36 cellular contexts compared by ENCODE assay signal in the genomic region with DNA sequence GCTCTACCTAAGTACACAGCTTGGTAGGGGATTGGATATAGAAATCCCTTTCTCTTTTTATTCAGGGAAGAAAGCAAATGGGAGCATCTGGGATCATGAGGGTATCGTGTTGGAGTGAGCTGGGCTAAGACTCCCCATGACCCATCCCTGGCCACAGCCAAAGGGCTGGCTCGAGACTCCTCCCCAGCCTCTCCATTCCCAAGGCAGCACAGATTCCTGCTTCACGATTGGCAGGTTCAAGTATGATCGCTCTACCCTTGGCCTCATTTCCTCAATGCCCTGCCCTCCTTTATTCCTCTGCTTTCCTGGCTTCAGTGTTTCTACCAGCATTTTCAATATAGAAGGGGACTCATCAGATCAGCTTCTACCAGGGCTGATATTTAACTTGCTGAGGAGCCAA.
"Had no signal": no experiment of that assay in that cellular context is flagged by ENCODE, and none has a peak within 500 bp of the region (broad histone marks: within the 10 kb centered on the region; RNA-seq: fewer than 3 reads in every experiment).

No MANE protein-coding gene starts in this region.

- H3K36me3 Mint-ChIP-seq: activated CD4-positive, alpha-beta memory T cell treated with anti-CD3 and anti-CD28 coated beads for 36 hours; activated CD8-positive, alpha-beta memory T cell treated with anti-CD3 and anti-CD28 coated beads, Interleukin-2, amount 10 ng/mL, durations not matched to agents 7 days and 5 days; activated naive CD4-positive, alpha-beta T cell treated with anti-CD3 and anti-CD28 coated beads, Interleukin-2, amount 50 U/mL, for 24 hours; activated naive CD8-positive, alpha-beta T cell treated with anti-CD3 and anti-CD28 coated beads for 36 hours had no signal

- H3K9me3 Mint-ChIP-seq: activated CD4-positive, alpha-beta memory T cell treated with anti-CD3 and anti-CD28 coated beads for 36 hours; activated CD4-positive, alpha-beta T cell treated with anti-CD3 and anti-CD28 coated beads, Interleukin-2, amount 10 ng/mL, durations not matched to agents 24 days and 14 days; activated naive CD4-positive, alpha-beta T cell treated with anti-CD3 and anti-CD28 coated beads for 36 hours; activated naive CD4-positive, alpha-beta T cell treated with anti-CD3 and anti-CD28 coated beads, Interleukin-2, amount 50 U/mL, for 24 hours; activated naive CD8-positive, alpha-beta T cell treated with anti-CD3 and anti-CD28 coated beads for 36 hours; activated naive CD8-positive, alpha-beta T cell treated with anti-CD3 and anti-CD28 coated beads, Interleukin-2, amount 50 U/mL, for 24 hours; activated T-helper 1 cell treated with anti-CD3 and anti-CD28 coated beads, Interleukin-12 subunit alpha, Interleukin-12 subunit beta, Interleukin-2, Interleukin-4 antibody, amounts not matched to agents 30 ng/mL and 10 ng/mL and 1 ng/mL, durations not matched to agents 14 hours and 24 hours and 36 hours; activated T-helper 2 cell treated with anti-CD3 and anti-CD28 coated beads, Interferon-gamma antibody, Interleukin-2, Interleukin-4, amounts not matched to agents 10 μg/mL and 5 μg/mL and 100 μg/mL, durations not matched to agents 14 hours and 24 hours and 36 hours; effector memory CD8-positive, alpha-beta T cell; T-helper 1 cell treated with Interleukin-12 subunit alpha and Interleukin-12 subunit beta and Interleukin-4 antibody, amounts not matched to agents 30 μg/mL and 1 μg/mL, for 36 hours had no signal

- H3K4me3 ChIP-seq: adrenal gland, body of pancreas, coronary artery, esophagus muscularis mucosa, gastrocnemius medialis, heart left ventricle, hepatocyte had no signal

- H3K4me1 ChIP-seq: adrenal gland, esophagus muscularis mucosa, foreskin keratinocyte had no signal

- H3K9me3 ChIP-seq: adrenal gland, body of pancreas, esophagus muscularis mucosa, gastrocnemius medialis, heart left ventricle had no signal

- ATAC-seq: activated CD4-positive, alpha-beta T cell treated with anti-CD3 and anti-CD28 coated beads for 36 hours; activated CD8-positive, alpha-beta memory T cell treated with anti-CD3 and anti-CD28 coated beads, Interleukin-2, amount 10 ng/mL, durations not matched to agents 7 days and 5 days; activated CD8-positive, alpha-beta T cell treated with anti-CD3 and anti-CD28 coated beads, Interleukin-2, amount 10 ng/mL, durations not matched to agents 7 days and 5 days; activated naive CD8-positive, alpha-beta T cell treated with anti-CD3 and anti-CD28 coated beads, Interleukin-2, amount 50 U/mL, for 24 hours; body of pancreas; effector memory CD8-positive, alpha-beta T cell; foreskin keratinocyte; gastrocnemius medialis; heart left ventricle had no signal

- H3K27ac Mint-ChIP-seq: activated CD4-positive, alpha-beta memory T cell treated with anti-CD3 and anti-CD28 coated beads for 36 hours; activated CD4-positive, alpha-beta T cell treated with anti-CD3 and anti-CD28 coated beads for 36 hours; activated CD4-positive, alpha-beta T cell treated with anti-CD3 and anti-CD28 coated beads, Interleukin-2, amount 10 ng/mL, durations not matched to agents 24 days and 14 days; activated CD8-positive, alpha-beta memory T cell treated with anti-CD3 and anti-CD28 coated beads, Interleukin-2, amount 10 ng/mL, durations not matched to agents 7 days and 5 days; activated CD8-positive, alpha-beta T cell treated with anti-CD3 and anti-CD28 coated beads, Interleukin-2, amount 10 ng/mL, durations not matched to agents 7 days and 5 days; activated naive CD4-positive, alpha-beta T cell treated with anti-CD3 and anti-CD28 coated beads for 36 hours; activated naive CD4-positive, alpha-beta T cell treated with anti-CD3 and anti-CD28 coated beads, Interleukin-2, amount 50 U/mL, for 24 hours; activated naive CD8-positive, alpha-beta T cell treated with anti-CD3 and anti-CD28 coated beads for 36 hours; activated naive CD8-positive, alpha-beta T cell treated with anti-CD3 and anti-CD28 coated beads, Interleukin-2, amount 50 U/mL, for 24 hours; activated T-helper 1 cell treated with anti-CD3 and anti-CD28 coated beads, Interleukin-12 subunit alpha, Interleukin-12 subunit beta, Interleukin-2, Interleukin-4 antibody, amounts not matched to agents 30 ng/mL and 10 ng/mL and 1 ng/mL, durations not matched to agents 14 hours and 24 hours and 36 hours; activated T-helper 2 cell treated with anti-CD3 and anti-CD28 coated beads, Interferon-gamma antibody, Interleukin-2, Interleukin-4, amounts not matched to agents 10 μg/mL and 5 μg/mL and 100 μg/mL, durations not matched to agents 14 hours and 24 hours and 36 hours; effector memory CD8-positive, alpha-beta T cell; T-helper 1 cell treated with Interleukin-12 subunit alpha and Interleukin-12 subunit beta and Interleukin-4 antibody, amounts not matched to agents 30 μg/mL and 1 μg/mL, for 36 hours had no signal

- H3K4me1 Mint-ChIP-seq: activated CD4-positive, alpha-beta T cell treated with anti-CD3 and anti-CD28 coated beads for 36 hours; activated CD4-positive, alpha-beta T cell treated with anti-CD3 and anti-CD28 coated beads, Interleukin-2, amount 10 ng/mL, durations not matched to agents 24 days and 14 days; activated CD8-positive, alpha-beta memory T cell treated with anti-CD3 and anti-CD28 coated beads, Interleukin-2, amount 10 ng/mL, durations not matched to agents 7 days and 5 days; activated naive CD4-positive, alpha-beta T cell treated with anti-CD3 and anti-CD28 coated beads, Interleukin-2, amount 50 U/mL, for 24 hours; activated naive CD8-positive, alpha-beta T cell treated with anti-CD3 and anti-CD28 coated beads for 36 hours; activated naive CD8-positive, alpha-beta T cell treated with anti-CD3 and anti-CD28 coated beads, Interleukin-2, amount 50 U/mL, for 24 hours had no signal

- H3K36me3 ChIP-seq: adrenal gland, esophagus muscularis mucosa, gastrocnemius medialis, heart left ventricle, WERI-Rb-1 had no signal

- H3K27ac ChIP-seq: adrenal gland, body of pancreas, coronary artery, esophagus muscularis mucosa, foreskin keratinocyte, gastrocnemius medialis, heart left ventricle, hepatocyte, WERI-Rb-1 had no signal

- H3K27me3 ChIP-seq: adrenal gland, body of pancreas, gastrocnemius medialis, heart left ventricle, hepatocyte had no signal

- DNase-seq: activated CD4-positive, alpha-beta memory T cell treated with anti-CD3 and anti-CD28 coated beads for 36 hours; activated CD4-positive, alpha-beta T cell treated with anti-CD3 and anti-CD28 coated beads for 36 hours; activated CD4-positive, alpha-beta T cell treated with anti-CD3 and anti-CD28 coated beads, Interleukin-2, amount 10 ng/mL, durations not matched to agents 24 days and 14 days; activated CD4-positive, CD25-positive, alpha-beta regulatory T cell; activated CD4-positive, CD25-positive, alpha-beta regulatory T cell treated with anti-CD3 and anti-CD28 coated beads, Interleukin-2, amount 50 U/mL, for 72 hours; activated CD8-positive, alpha-beta memory T cell treated with anti-CD3 and anti-CD28 coated beads, Interleukin-2, amount 10 ng/mL, durations not matched to agents 7 days and 5 days; activated CD8-positive, alpha-beta memory T cell treated with anti-CD3 and anti-CD28 coated beads, Interleukin-2, amount 50 U/mL, for 4 hours; activated CD8-positive, alpha-beta T cell treated with anti-CD3 and anti-CD28 coated beads, Interleukin-2, amount 10 ng/mL, durations not matched to agents 7 days and 5 days; activated effector memory CD4-positive, alpha-beta T cell treated with anti-CD3 and anti-CD28 coated beads, Interleukin-2, amount 50 U/mL, for 16 hours; activated naive CD4-positive, alpha-beta T cell treated with anti-CD3 and anti-CD28 coated beads for 36 hours; activated naive CD8-positive, alpha-beta T cell treated with anti-CD3 and anti-CD28 coated beads for 36 hours; activated naive CD8-positive, alpha-beta T cell treated with anti-CD3 and anti-CD28 coated beads, Interleukin-2, amount 50 U/mL, for 24 hours; activated T-cell treated with anti-CD3 and anti-CD28 coated beads, Interleukin-2, amount 50 U/mL, for 1 hour; activated T-cell treated with anti-CD3 and anti-CD28 coated beads, Interleukin-2, amount 50 U/mL, for 48 hours; adrenal gland; amygdala; aorta; body of pancreas; central memory CD4-positive, alpha-beta T cell; dermis blood vessel endothelial cell; effector CD4-positive, alpha-beta T cell; effector memory CD8-positive, alpha-beta T cell; erythroblast; foreskin keratinocyte; gastrocnemius medialis; glutamatergic neuron; heart left ventricle; T1000; WERI-Rb-1 had no signal

- H3K27me3 Mint-ChIP-seq: activated naive CD4-positive, alpha-beta T cell treated with anti-CD3 and anti-CD28 coated beads, Interleukin-2, amount 50 U/mL, for 24 hours; activated naive CD8-positive, alpha-beta T cell treated with anti-CD3 and anti-CD28 coated beads for 36 hours had no signal

- H3K4me3 Mint-ChIP-seq: activated CD4-positive, alpha-beta memory T cell treated with anti-CD3 and anti-CD28 coated beads for 36 hours; activated CD4-positive, alpha-beta T cell treated with anti-CD3 and anti-CD28 coated beads for 36 hours; activated CD4-positive, alpha-beta T cell treated with anti-CD3 and anti-CD28 coated beads, Interleukin-2, amount 10 ng/mL, durations not matched to agents 24 days and 14 days; activated CD8-positive, alpha-beta memory T cell treated with anti-CD3 and anti-CD28 coated beads, Interleukin-2, amount 10 ng/mL, durations not matched to agents 7 days and 5 days; activated CD8-positive, alpha-beta T cell treated with anti-CD3 and anti-CD28 coated beads, Interleukin-2, amount 10 ng/mL, durations not matched to agents 7 days and 5 days; activated naive CD4-positive, alpha-beta T cell treated with anti-CD3 and anti-CD28 coated beads for 36 hours; activated naive CD4-positive, alpha-beta T cell treated with anti-CD3 and anti-CD28 coated beads, Interleukin-2, amount 50 U/mL, for 24 hours; activated naive CD8-positive, alpha-beta T cell treated with anti-CD3 and anti-CD28 coated beads for 36 hours; activated naive CD8-positive, alpha-beta T cell treated with anti-CD3 and anti-CD28 coated beads, Interleukin-2, amount 50 U/mL, for 24 hours; activated T-helper 1 cell treated with anti-CD3 and anti-CD28 coated beads, Interleukin-12 subunit alpha, Interleukin-12 subunit beta, Interleukin-2, Interleukin-4 antibody, amounts not matched to agents 30 ng/mL and 10 ng/mL and 1 ng/mL, durations not matched to agents 14 hours and 24 hours and 36 hours; effector memory CD8-positive, alpha-beta T cell; T-helper 1 cell treated with Interleukin-12 subunit alpha and Interleukin-12 subunit beta and Interleukin-4 antibody, amounts not matched to agents 30 μg/mL and 1 μg/mL, for 36 hours had no signal
